ENCODE assay signal across 17 cellular contexts in genomic region chr2:100043246-100043890, GRCh38.
A peak's percentile ranks its signal among the peaks of the same experiment; 100 is the strongest.
DNase-seq lines count a peak whose midpoint lies in the region; ATAC-seq and TF ChIP-seq lines count a peak whose summit lies in the region.
"Had no signal": no experiment of that assay in that cellular context is flagged by ENCODE, and none has a peak within 500 bp of the region (broad histone marks: within the 10 kb centered on the region; RNA-seq: fewer than 3 reads in every experiment).

No MANE protein-coding gene starts in this region.

- H4K91ac ChIP-seq in IMR-90 (ENCODE audit: insufficient read depth, low read depth, low read length) (no peak overlapping the region), mesenchymal stem cell (ENCODE audit: low read length) (no peak overlapping the region)

- no peak overlapping the region for H3K9ac ChIP-seq in IMR-90 (ENCODE audit: low read depth, low read length)
- no peak overlapping the region for H3K9ac ChIP-seq in endodermal cell (ENCODE audit: extremely low read depth, low read length, poor library complexity, severe bottlenecking)
- H3K9ac ChIP-seq in mesenchymal stem cell (ENCODE audit: low read length), result no peak overlapping the region
- H3K9ac ChIP-seq: BLaER1 had no signal

- TF ChIP-seq RAD21 in IMR-90 (IDR thresholded peaks at IDR 0.05; ENCODE audit: low read length), result no peak

- H2AK5ac ChIP-seq in IMR-90 (ENCODE audit: low read depth, low read length), result 0 out of 2 replicates have a peak overlapping the region, but pooled peaks have one; percentile 31
- no peak overlapping the region for H2AK5ac ChIP-seq in mesenchymal stem cell (ENCODE audit: low read length, severe bottlenecking)

- H3K4ac ChIP-seq in IMR-90 (ENCODE audit: low read depth, low read length), result no peak overlapping the region
- H3K4ac ChIP-seq in mesenchymal stem cell (ENCODE audit: low read depth in 1 of 2, low read length in 2 of 2), result no peak overlapping the region

- H4K8ac ChIP-seq in IMR-90 (ENCODE audit: low read depth in 2 of 2, low read length in 2 of 2) (no peak overlapping the region), mesenchymal stem cell (ENCODE audit: low read length) (no peak overlapping the region)

- H4K5ac ChIP-seq in IMR-90 (ENCODE audit: low read depth, low read length), result no peak overlapping the region

- H2AK9ac ChIP-seq in IMR-90 (replicated peaks; ENCODE audit: low read depth, low read length, poor library complexity), result no peak overlapping the region

- H3K14ac ChIP-seq in IMR-90 (replicated peaks; ENCODE audit: low read depth, low read length) (0 out of 2 replicates have a peak overlapping the region, but pooled peaks have one; percentile 6), mesenchymal stem cell (ENCODE audit: low read length in 2 of 2) (no peak overlapping the region)

- H3K23ac ChIP-seq in IMR-90 (ENCODE audit: low read depth, low read length), result no peak overlapping the region
- H3K23ac ChIP-seq in mesenchymal stem cell (ENCODE audit: low read length in 2 of 2), result no peak overlapping the region

- 0 out of 2 replicates have a peak, but pooled peaks cover 11% of the 10 kb centered on the region for H3K9me1 ChIP-seq in IMR-90 (ENCODE audit: insufficient read depth, low read length)

- H3K27me3 ChIP-seq in IMR-90 (ENCODE audit: control insufficient read depth, insufficient read depth, low read length), result no peaks in the 10 kb centered on the region
- H3K27me3 ChIP-seq in endodermal cell (ENCODE audit: control insufficient read depth, insufficient read depth, low read length, poor library complexity, severe bottlenecking), result no peaks in the 10 kb centered on the region
- peaks cover 0 to 11% of the 10 kb centered on the region in 2 experiments for H3K27me3 ChIP-seq in mesenchymal stem cell (ENCODE audit: control insufficient read depth in 1 of 2, insufficient read depth in 1 of 2, low read length in 2 of 2)
- H3K27me3 ChIP-seq: BLaER1 had no signal

- H3K4me1 ChIP-seq in IMR-90 (ENCODE audit: control insufficient read depth, insufficient read depth, low read length) (peaks cover 2% of the 10 kb centered on the region), endodermal cell (ENCODE audit: control insufficient read depth, insufficient read depth, low read length) (no peaks in the 10 kb centered on the region), mesenchymal stem cell (ENCODE audit: control insufficient read depth, insufficient read depth, low read depth, low read length) (peaks cover 1% of the 10 kb centered on the region)
- H3K4me1 ChIP-seq: A549, BLaER1 had no signal

- H3K9me3 ChIP-seq in IMR-90 (ENCODE audit: control insufficient read depth, insufficient read depth, low read length), result no peaks in the 10 kb centered on the region
- no peaks in the 10 kb centered on the region for H3K9me3 ChIP-seq in endodermal cell (ENCODE audit: control insufficient read depth, low read length)
- no peaks in the 10 kb centered on the region for H3K9me3 ChIP-seq in mesenchymal stem cell (ENCODE audit: control insufficient read depth, low read length)
- H3K9me3 ChIP-seq: A549, BLaER1 had no signal

- H3K79me1 ChIP-seq in IMR-90 (ENCODE audit: low read depth in 1 of 2, low read length in 2 of 2), result peaks cover 30 to 64% of the 10 kb centered on the region in 2 experiments
- peaks cover 38% of the 10 kb centered on the region for H3K79me1 ChIP-seq in mesenchymal stem cell (replicated peaks; ENCODE audit: low read length, poor library complexity, severe bottlenecking)

- H3K4me3 ChIP-seq in IMR-90 (ENCODE audit: insufficient read depth, low read depth, low read length) (no peak overlapping the region), endodermal cell (ENCODE audit: low read length) (no peak overlapping the region), mesenchymal stem cell (ENCODE audit: insufficient read depth in 1 of 2, low read depth in 1 of 2, low read length in 2 of 2) (no peak overlapping the region)
- H3K4me3 ChIP-seq: A549, BLaER1, GM12878 had no signal

- CTCF ChIA-PET in IMR-90 (lab: Yijun Ruan, JAX), result no interaction called here
- CTCF ChIA-PET in GM10248 (lab: Yijun Ruan, JAX), result interaction anchor here (1.1 to 6.8 kb wide), 4 partner anchors 9 to 66 kb away, joined by 3 to 24 read pairs (median 6); no protein-coding TSS in a partner anchor

- no peak for ATAC-seq in IMR-90 (ENCODE audit: low read depth)
- peak; percentile 53 for ATAC-seq in sciatic nerve
- ATAC-seq in GM18861 (IDR thresholded peaks at IDR 0.05; ENCODE audit: unreplicated experiment), result no peak
- ATAC-seq: A549, GM12878 had no signal

- POLR2A ChIA-PET in IMR-90 (lab: Charles Lee; ENCODE audit: unreplicated experiment), result interaction anchor here (0.6 kb wide), 1 partner anchor 15 kb away, joined by 6 read pairs; no protein-coding TSS in a partner anchor
- POLR2A ChIA-PET in GM10248 (lab: Yijun Ruan, JAX), result interaction anchor here (0.8 kb wide), 1 partner anchor 19 kb away, joined by 3 read pairs; no protein-coding TSS in a partner anchor

- H3K4me1 Mint-ChIP-seq in endodermal cell (peaks cover 3% of the 10 kb centered on the region), glutamatergic neuron (ENCODE audit: low read depth, unreplicated experiment) (peaks cover 57% of the 10 kb centered on the region)
- H3K4me1 Mint-ChIP-seq: CD4-positive, alpha-beta memory T cell had no signal

- H3K27me3 Mint-ChIP-seq in endodermal cell (ENCODE audit: insufficient read depth) (peaks cover 10% of the 10 kb centered on the region), glutamatergic neuron (ENCODE audit: unreplicated experiment) (peaks cover 1% of the 10 kb centered on the region)
- H3K27me3 Mint-ChIP-seq: CD4-positive, alpha-beta memory T cell had no signal

- no peak overlapping the region for H3K4me3 Mint-ChIP-seq in endodermal cell
- peak overlapping the region; percentile 40 for H3K4me3 Mint-ChIP-seq in glutamatergic neuron (ENCODE audit: unreplicated experiment)
- H3K4me3 Mint-ChIP-seq: CD14-positive monocyte; CD4-positive, alpha-beta memory T cell; H9 had no signal

- no CpG with 5 or more reads among the region's 6 CpGs for WGBS in IMR-90 (ENCODE audit: extremely low coverage in 2 of 2, insufficient read length in 1 of 2), 2 experiments
- 89 to 91% methylated on average over 6 of the region's 6 CpGs for WGBS in endodermal cell (ENCODE audit: insufficient coverage in 1 of 2, insufficient read length in 1 of 2), 2 experiments
- 99% methylated on average over 5 of the region's 6 CpGs for WGBS in mesenchymal stem cell

- no peak overlapping the region for H3K56ac ChIP-seq in IMR-90 (ENCODE audit: extremely low read depth, insufficient read depth, low read length)

- TF ChIP-seq CTCF in IMR-90 (conservative IDR thresholded peaks at IDR 0.05; ENCODE audit: low read depth, low read length), result no peak
- TF ChIP-seq CTCF in endodermal cell (conservative IDR thresholded peaks at IDR 0.05), result no peak
- no peak for TF ChIP-seq CTCF in glutamatergic neuron (IDR thresholded peaks at IDR 0.05; ENCODE audit: partially characterized antibody, unreplicated experiment)
- TF ChIP-seq CTCF in GM10248 (IDR thresholded peaks at IDR 0.05; ENCODE audit: control extremely low read depth, extremely low read depth, low read depth, missing control alignments), result no peak

- no peak overlapping the region for H2BK12ac ChIP-seq in mesenchymal stem cell (ENCODE audit: low read length in 2 of 2)

- in situ Hi-C loops in IMR-90 (cut with MboI; ENCODE audit: low sequenced_read_pairs), result no loop called here

- DNase-seq in IMR-90 (no peak), endodermal cell (no peak), glutamatergic neuron (no peak), sciatic nerve (ENCODE audit: low spot score) (no peak), mesenchymal stem cell (no peak), NCI-H187 treated with DMSO at 0.1 percent for 48 hours (lab: John Stamatoyannopoulos, UW) (no peak), GM10248 (ENCODE audit: extremely low spot score) (no peak)
- DNase-seq: Calu3; CD4-positive, alpha-beta memory T cell; DMS79 treated with DMSO at 0.1 percent for 48 hours; GF-D8; H9 had no signal

- H3K27ac ChIP-seq in IMR-90 (ENCODE audit: insufficient read depth, low read length) (no peak overlapping the region), endodermal cell (ENCODE audit: low read depth, low read length) (peak overlapping the region; percentile 47), mesenchymal stem cell (ENCODE audit: low read length, poor library complexity, severe bottlenecking) (no peak overlapping the region)
- H3K27ac ChIP-seq: A549, BLaER1 had no signal

- dilution Hi-C loops in IMR-90 (cut with HindIII; ENCODE audit: low sequenced_read_pairs, unreplicated experiment), result no loop called here

- intact Hi-C loops in IMR-90 (cut with micrococcal nuclease) (no loop called here), sciatic nerve (cut with DNase I) (no loop called here)

- H2BK120ac ChIP-seq in IMR-90 (ENCODE audit: low read depth, low read length) (no peak overlapping the region), mesenchymal stem cell (ENCODE audit: low read depth, low read length) (no peak overlapping the region)

- H3K27ac Mint-ChIP-seq in endodermal cell (no peak overlapping the region), glutamatergic neuron (ENCODE audit: unreplicated experiment) (peak overlapping the region; percentile 62)
- H3K27ac Mint-ChIP-seq: CD4-positive, alpha-beta memory T cell; H9 had no signal

- H2BK5ac ChIP-seq in IMR-90 (ENCODE audit: low read depth, low read length, poor library complexity, severe bottlenecking) (no peak overlapping the region), mesenchymal stem cell (ENCODE audit: low read depth, low read length, poor library complexity, severe bottlenecking) (no peak overlapping the region)

- no peaks in the 10 kb centered on the region for H3K36me3 Mint-ChIP-seq in endodermal cell (ENCODE audit: low read depth)
- H3K36me3 Mint-ChIP-seq in glutamatergic neuron (ENCODE audit: unreplicated experiment), result no peaks in the 10 kb centered on the region
- H3K36me3 Mint-ChIP-seq: CD4-positive, alpha-beta memory T cell had no signal

- H3K18ac ChIP-seq in IMR-90 (ENCODE audit: low read depth, low read length) (no peak overlapping the region), mesenchymal stem cell (ENCODE audit: low read depth in 1 of 2, low read length in 2 of 2) (no peak overlapping the region)

- H2BK20ac ChIP-seq in IMR-90 (ENCODE audit: low read depth, low read length), result no peak overlapping the region

- BruUV-seq in IMR-90 (replicated peaks; lab: Mats Ljungman, UMichigan), result no TSS peak

- TF ChIP-seq POLR2A in IMR-90 (IDR thresholded peaks at IDR 0.05; ENCODE audit: low read depth, low read length), result no peak

- H3K9me3 Mint-ChIP-seq in endodermal cell, result no peaks in the 10 kb centered on the region
- peaks cover 8% of the 10 kb centered on the region for H3K9me3 Mint-ChIP-seq in glutamatergic neuron (ENCODE audit: unreplicated experiment)
- H3K9me3 Mint-ChIP-seq: CD4-positive, alpha-beta memory T cell; H9 had no signal

- H2AFZ ChIP-seq in IMR-90 (replicated peaks; ENCODE audit: low read length, poor library complexity) (no peak overlapping the region), mesenchymal stem cell (ENCODE audit: low read depth, low read length) (no peak overlapping the region)

- H3K4me2 ChIP-seq in IMR-90 (ENCODE audit: low read depth, low read length) (no peak overlapping the region), mesenchymal stem cell (ENCODE audit: low read length, poor library complexity, severe bottlenecking) (no peak overlapping the region)
- H3K4me2 ChIP-seq: A549, BLaER1 had no signal

- 0 out of 3 replicates have a peak overlapping the region, but pooled peaks have one; percentile 17 for H2BK15ac ChIP-seq in IMR-90 (ENCODE audit: low read depth, low read length)
- H2BK15ac ChIP-seq in mesenchymal stem cell (ENCODE audit: low read depth, poor library complexity, severe bottlenecking), result no peak overlapping the region

- no peaks in the 10 kb centered on the region for H4K20me1 ChIP-seq in IMR-90 (ENCODE audit: insufficient read depth, low read length)

- H3K36me3 ChIP-seq in IMR-90 (ENCODE audit: control insufficient read depth, insufficient read depth, low read length) (peaks cover 14% of the 10 kb centered on the region), endodermal cell (ENCODE audit: control insufficient read depth, insufficient read depth, low read length) (no peaks in the 10 kb centered on the region), mesenchymal stem cell (ENCODE audit: control insufficient read depth in 1 of 2, insufficient read depth in 2 of 2, low read depth in 1 of 2, low read length in 2 of 2) (peaks cover 0 to 12% of the 10 kb centered on the region in 2 experiments)
- H3K36me3 ChIP-seq: BLaER1 had no signal
